In the genomic region with DNA sequence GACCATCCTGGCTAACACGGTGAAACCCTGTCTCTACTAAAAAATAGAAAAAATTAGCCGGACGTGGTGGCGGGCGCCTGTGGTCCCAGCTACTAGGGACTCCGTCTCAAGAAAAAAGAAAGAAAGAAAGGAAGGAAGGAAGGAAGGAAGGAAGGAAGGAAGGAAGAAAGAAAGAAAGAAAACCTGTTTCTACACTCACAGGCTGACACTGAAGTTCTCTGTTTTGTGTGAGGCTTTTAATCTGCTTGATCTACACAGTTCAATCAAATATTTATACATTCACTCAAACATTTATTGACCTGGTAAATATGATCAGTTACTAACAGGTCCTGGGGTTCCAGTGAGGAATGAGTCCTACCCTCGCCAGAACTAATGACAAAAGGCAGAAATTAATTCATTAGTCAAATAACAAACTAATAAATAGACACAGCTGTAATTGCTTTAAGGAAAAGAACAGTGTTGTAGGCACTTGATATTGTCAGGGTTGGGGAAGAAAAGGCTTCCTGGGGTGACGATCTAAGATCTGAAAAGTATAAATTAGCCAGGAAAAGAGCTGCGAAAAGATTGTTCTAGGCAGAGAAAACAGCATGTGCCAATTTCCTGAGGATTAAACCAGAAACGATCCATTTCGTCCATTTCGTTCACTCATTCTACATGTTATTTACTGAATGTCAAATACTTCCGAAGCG, we compare ENCODE assay signal across 8 cellular contexts. TPM values are rescaled to one million over a fixed set of nuclear protein-coding genes. Genes with fewer than 3 reads are reported as not detected.
DNase-seq lines count a peak whose midpoint lies in the region; ATAC-seq and TF ChIP-seq lines count a peak whose summit lies in the region.

No MANE protein-coding gene starts in this region.

- peaks cover 1% of the 10 kb centered on the region; the same call in 1 of the 2 replicates for H3K36me3 ChIP-seq in GM06990 (ENCODE audit: control insufficient read depth, insufficient read depth, low read length)
- peaks cover 0 to 6% of the 10 kb centered on the region in 2 donors for H3K36me3 ChIP-seq in esophagus (ENCODE audit: control insufficient read depth in 2 of 2, insufficient read depth in 2 of 2, low read length in 1 of 2)
- H3K36me3 ChIP-seq in prostate gland: no peaks in the 10 kb centered on the region

- H3K4me3 ChIP-seq in GM06990 (replicated peaks; ENCODE audit: low read depth, low read length) (peak overlapping the region; percentile 41), esophagus (ENCODE audit: low read depth in 1 of 2, low read length in 2 of 2) (peak overlapping the region in 1 of 2 donors; percentile 41), prostate gland (peak overlapping the region; percentile 72 to 96)

- DNase-seq in GM06990 (ENCODE audit: extremely low read depth, insufficient read length): no peak
- no peak for DNase-seq in RWPE1 (ENCODE audit: low spot score)
- no peak for DNase-seq in prostate gland (ENCODE audit: low spot score)
- no peak for DNase-seq in stimulated activated CD4-positive, alpha-beta T cell treated with anti-CD3 and anti-CD28 coated beads, Interleukin-4, amount 100 ng/mL, for 1 hour
- DNase-seq in stimulated activated CD4-positive, alpha-beta T cell treated with anti-CD3 and anti-CD28 coated beads, Interleukin-2, amount 100 ng/mL, for 24 hours: no peak

- no peak for ATAC-seq in activated CD4-positive, CD25-positive, alpha-beta regulatory T cell treated with anti-CD3 and anti-CD28 coated beads, Interleukin-2, amount 50 U/mL, for 24 hours
- no peak for ATAC-seq in HG03039 (IDR thresholded peaks at IDR 0.05; ENCODE audit: unreplicated experiment)

- no peak for TF ChIP-seq POLR2A in prostate gland (IDR thresholded peaks at IDR 0.05)

- TF ChIP-seq CTCF in GM06990 (IDR thresholded peaks at IDR 0.05; ENCODE audit: insufficient read depth, low read length, poor library complexity, severe bottlenecking) (no peak), RWPE1 (conservative IDR thresholded peaks at IDR 0.05; ENCODE audit: low read depth) (no peak), prostate gland (IDR thresholded peaks at IDR 0.05) (no peak)

- POLR2A ChIA-PET in RWPE1 (lab: Yijun Ruan, JAX; ENCODE audit: low non-redundant PET): interaction anchor here (0.9 to 1.3 kb wide), 2 partner anchors 13 to 70 kb away, joined by 4 to 6 read pairs; no protein-coding TSS in a partner anchor

- H3K4me1 ChIP-seq in esophagus (ENCODE audit: control insufficient read depth in 2 of 2, insufficient read depth in 2 of 2, low read length in 1 of 2): peaks cover 7 to 14% of the 10 kb centered on the region in 2 donors
- peaks cover 22% of the 10 kb centered on the region for H3K4me1 ChIP-seq in prostate gland (replicated peaks)

- H3K27me3 ChIP-seq in GM06990 (replicated peaks; ENCODE audit: control insufficient read depth, insufficient read depth, low read length): no peaks in the 10 kb centered on the region
- H3K27me3 ChIP-seq in esophagus (ENCODE audit: control insufficient read depth in 1 of 2, insufficient read depth in 2 of 2, low read length in 2 of 2): no peaks in the 10 kb centered on the region
- H3K27me3 ChIP-seq in prostate gland (replicated peaks; ENCODE audit: insufficient read depth): no peaks in the 10 kb centered on the region

- H3K9me3 ChIP-seq in esophagus (ENCODE audit: control insufficient read depth in 2 of 2, insufficient read depth in 1 of 2, low read depth in 1 of 2, low read length in 1 of 2) (no peaks in the 10 kb centered on the region), prostate gland (no peaks in the 10 kb centered on the region)

- intact Hi-C loops in prostate gland (cut with DNase I): loop anchor here (5.0 to 10.0 kb wide), 3 partner anchors 56 to 137 kb away; a partner anchor contains a TSS

- H3K27ac ChIP-seq in RWPE1: peak overlapping the region; percentile 90
- peak overlapping the region; percentile 24 to 91 for H3K27ac ChIP-seq in esophagus (ENCODE audit: low read depth in 2 of 2, low read length in 1 of 2)
- H3K27ac ChIP-seq in prostate gland: peak overlapping the region; percentile 97

- WGBS in esophagus, 2 donors: 17 to 21% methylated on average over 14 of the region's 14 CpGs
- WGBS in prostate gland: 18% methylated on average over 14 of the region's 14 CpGs

- CTCF ChIA-PET in RWPE1 (lab: Yijun Ruan, JAX): interaction anchor here (0.9 to 2.1 kb wide), 4 partner anchors 27 to 135 kb away, joined by 3 to 25 read pairs (median 8); no protein-coding TSS in a partner anchor

RNA-seq across cellular contexts. Expression of a gene that starts 0.8 kb away (rescaled TPM):
- 10 to 100 TPM; 10.8 to 11.7 TPM for polyA plus RNA-seq in esophagus
- total RNA-seq in prostate gland: 10 to 100 TPM; 13.0 to 18.1 TPM

RNA-seq across cellular contexts. Expression of a gene that starts 1.3 kb away (rescaled TPM):
- polyA plus RNA-seq in esophagus: 100 to 1,000 TPM; 123 to 242 TPM
- 10 to 100 TPM; 35.4 to 54.7 TPM for total RNA-seq in prostate gland

RNA-seq across cellular contexts. Expression of a gene that starts 56.0 kb away (rescaled TPM):
- polyA plus RNA-seq in esophagus: 10 to 100 TPM; 71.3 to 82.8 TPM
- 100 to 1,000 TPM in 1 of 2 donors, 10 to 100 TPM in 1; 82.7 to 199 TPM for total RNA-seq in prostate gland

RNA-seq across cellular contexts. Expression of a gene that starts 58.3 kb away (rescaled TPM):
- 10 to 100 TPM; 13.5 to 15.5 TPM for polyA plus RNA-seq in esophagus
- 10 to 100 TPM; 12.5 to 18.2 TPM for total RNA-seq in prostate gland
